ENCODE assay signal across 1 cellular context in the genomic region with DNA sequence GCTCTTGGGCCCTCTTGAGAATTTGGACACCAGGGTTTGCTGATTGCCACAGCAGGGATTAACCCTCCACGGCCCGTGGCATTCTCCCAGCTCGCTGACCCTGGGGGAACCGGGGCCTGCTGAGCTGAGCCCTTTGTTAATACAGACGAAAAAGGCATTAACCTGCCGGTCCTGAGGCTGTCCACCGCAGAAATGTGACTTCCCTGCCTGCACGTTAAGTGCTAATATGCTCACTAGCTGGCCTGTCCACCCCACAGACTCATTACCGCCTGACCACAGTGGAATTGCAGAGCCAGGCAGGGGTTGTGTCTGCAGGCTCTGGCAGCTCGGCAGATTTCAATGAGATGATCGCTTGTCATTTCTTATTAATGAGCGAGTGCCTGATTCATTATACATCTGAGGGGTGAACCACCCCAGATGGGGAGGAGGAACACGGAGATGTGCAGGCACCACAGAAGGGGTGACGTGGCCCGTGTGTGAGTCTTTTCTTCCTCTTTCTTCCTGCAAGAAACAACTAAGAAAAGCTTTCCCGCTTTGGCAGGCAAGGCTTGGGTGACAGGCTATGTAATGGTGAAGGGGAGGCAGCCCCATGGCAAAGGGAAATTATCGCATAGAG.
TF ChIP-seq lines count a peak whose summit lies in the region.

No MANE protein-coding gene starts in this region.

TF ChIP-seq in IMR-90, 13 proteins besides CTCF, POLR2A, EP300 and RAD21 (continued from another document):
- TF ChIP-seq, protein P1, sequence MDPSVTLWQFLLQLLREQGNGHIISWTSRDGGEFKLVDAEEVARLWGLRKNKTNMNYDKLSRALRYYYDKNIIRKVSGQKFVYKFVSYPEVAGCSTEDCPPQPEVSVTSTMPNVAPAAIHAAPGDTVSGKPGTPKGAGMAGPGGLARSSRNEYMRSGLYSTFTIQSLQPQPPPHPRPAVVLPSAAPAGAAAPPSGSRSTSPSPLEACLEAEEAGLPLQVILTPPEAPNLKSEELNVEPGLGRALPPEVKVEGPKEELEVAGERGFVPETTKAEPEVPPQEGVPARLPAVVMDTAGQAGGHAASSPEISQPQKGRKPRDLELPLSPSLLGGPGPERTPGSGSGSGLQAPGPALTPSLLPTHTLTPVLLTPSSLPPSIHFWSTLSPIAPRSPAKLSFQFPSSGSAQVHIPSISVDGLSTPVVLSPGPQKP (IDR thresholded peaks at IDR 0.05; ENCODE audit: borderline replicate concordance, low read depth, low read length): no peak
- TF ChIP-seq RFX5 (IDR thresholded peaks at IDR 0.05; ENCODE audit: low read depth, low read length) (no peak), MAZ (IDR thresholded peaks at IDR 0.05; ENCODE audit: borderline replicate concordance, low read depth, low read length) (no peak), MAFK (IDR thresholded peaks at IDR 0.05; ENCODE audit: low read depth, low read length) (no peak)
